ENCODE assay signal across 8 cellular contexts in genomic region chr15:72227720-72228119, GRCh38. TPM values are rescaled to one million over a fixed set of nuclear protein-coding genes. Genes with fewer than 3 reads are reported as not detected.
DNase-seq lines count a peak whose midpoint lies in the region; ATAC-seq and TF ChIP-seq lines count a peak whose summit lies in the region.

No MANE protein-coding gene starts in this region.

- intact Hi-C loops in heart right ventricle (cut with DNase I) (loop anchor here in 1 of 10 donors (2.0 kb wide), 1 partner anchor 25 kb away; no protein-coding TSS in a partner anchor), left cardiac atrium (cut with DNase I) (no loop called here), tibial artery (cut with DNase I; ENCODE audit: low total_unique reads) (no loop called here)

- H3K27me3 ChIP-seq in heart right ventricle = no peaks in the 10 kb centered on the region
- H3K27me3 ChIP-seq in tibial artery = no peaks in the 10 kb centered on the region

- peaks cover 8% of the 10 kb centered on the region for H3K27me3 Mint-ChIP-seq in WTC11 (ENCODE audit: low read depth)

- H3K4me1 Mint-ChIP-seq in WTC11 = peaks cover 69% of the 10 kb centered on the region

- H3K36me3 Mint-ChIP-seq in WTC11 = peaks cover 36% of the 10 kb centered on the region

- no peaks in the 10 kb centered on the region for H3K9me3 ChIP-seq in heart right ventricle
- H3K9me3 ChIP-seq in tibial artery = no peaks in the 10 kb centered on the region

- 52 to 60% methylated on average over 4 of the region's 4 CpGs for WGBS in heart right ventricle, 2 donors

- TF ChIP-seq CTCF in heart right ventricle (IDR thresholded peaks at IDR 0.05) = no peak
- TF ChIP-seq CTCF in WTC11 (IDR thresholded peaks at IDR 0.05) = no peak
- no peak for TF ChIP-seq CTCF in fibroblast of villous mesenchyme (IDR thresholded peaks at IDR 0.05; ENCODE audit: insufficient read depth, low read depth, low read length)
- TF ChIP-seq CTCF in tibial artery (IDR thresholded peaks at IDR 0.05) = no peak

- POLR2A ChIA-PET in WTC11 (lab: Charles Lee) = interaction anchor here (1.1 kb wide), 1 partner anchor 30 kb away, joined by 4 read pairs; the partner anchor contains the start of gene GRAMD2A

- no peaks in the 10 kb centered on the region for H3K9me3 Mint-ChIP-seq in WTC11

- H3K27ac ChIP-seq in heart right ventricle = peak overlapping the region in 9 of 10 donors; percentile 92 to 100 (median 99)
- peak overlapping the region; percentile 100 for H3K27ac ChIP-seq in tibial artery

- H3K4me3 ChIP-seq in heart right ventricle (peak overlapping the region in 5 of 10 donors; percentile 86 to 99 (median 98)), fibroblast of villous mesenchyme (ENCODE audit: low read depth, low read length) (peak overlapping the region; percentile 96), tibial artery (peak overlapping the region in 1 of 2 donors; percentile 1)

- H3K4me1 ChIP-seq in heart right ventricle (peaks cover 20 to 77% (median 58%) of the 10 kb centered on the region in 9 donors), tibial artery (peaks cover 0 to 57% (median 45%) of the 10 kb centered on the region in 4 donors)

- H3K27ac Mint-ChIP-seq in WTC11 = peak overlapping the region; percentile 76; the same call in 1 of the 2 replicates

- CTCF ChIA-PET in WTC11 (lab: Charles Lee) = interaction anchor here (0.6 to 1.7 kb wide), 6 partner anchors 14 to 48 kb away, joined by 3 to 9 read pairs (median 6); no protein-coding TSS in a partner anchor

- H3K36me3 ChIP-seq in heart right ventricle (peaks cover 0 to 34% (median 0%) of the 10 kb centered on the region in 9 donors), tibial artery (no peaks in the 10 kb centered on the region)

- DNase-seq in heart right ventricle (no peak), left cardiac atrium (no peak), WTC11 (ENCODE audit: low spot score) (no peak), fibroblast of villous mesenchyme (ENCODE audit: low read depth) (no peak), tibial artery (peak in 1 of 2 donors; percentile 37), NCI-H2171 treated with DMSO at 0.1 percent for 48 hours (lab: John Stamatoyannopoulos, UW) (no peak)

- peak overlapping the region; percentile 99 for H3K4me3 Mint-ChIP-seq in WTC11

- no peak for ATAC-seq in heart right ventricle
- ATAC-seq in left cardiac atrium = no peak
- no peak for ATAC-seq in WTC11
- no peak for ATAC-seq in GM21576 (IDR thresholded peaks at IDR 0.05; ENCODE audit: unreplicated experiment)
- no peak for ATAC-seq in HG03565 (IDR thresholded peaks at IDR 0.05; ENCODE audit: unreplicated experiment)

TF ChIP-seq in WTC11, 78 proteins besides CTCF, POLR2A, EP300 and RAD21 (continues in another document):
- no peak for TF ChIP-seq MXD4 (CRISPR knock-in tag; IDR thresholded peaks at IDR 0.05; ENCODE audit: borderline replicate concordance)
- TF ChIP-seq ATF6 (CRISPR knock-in tag; IDR thresholded peaks at IDR 0.05) = no peak
- no peak for TF ChIP-seq IRF1 (CRISPR knock-in tag; IDR thresholded peaks at IDR 0.05)
- no peak for TF ChIP-seq TP53 (CRISPR knock-in tag; IDR thresholded peaks at IDR 0.05)
- no peak for TF ChIP-seq OVOL2 (CRISPR knock-in tag; IDR thresholded peaks at IDR 0.05; ENCODE audit: borderline replicate concordance)
- TF ChIP-seq GABPB1 (CRISPR knock-in tag; IDR thresholded peaks at IDR 0.05) = no peak
- no peak for TF ChIP-seq MAX (CRISPR knock-in tag; IDR thresholded peaks at IDR 0.05)
- TF ChIP-seq ZSCAN18 (CRISPR knock-in tag; IDR thresholded peaks at IDR 0.05) = no peak
- TF ChIP-seq RELA (CRISPR knock-in tag; IDR thresholded peaks at IDR 0.05; ENCODE audit: borderline replicate concordance) = no peak
- no peak for TF ChIP-seq RORB (CRISPR knock-in tag; IDR thresholded peaks at IDR 0.05)
- no peak for TF ChIP-seq ZBTB43 (CRISPR knock-in tag; IDR thresholded peaks at IDR 0.05)
- TF ChIP-seq ZNF219 (CRISPR knock-in tag; IDR thresholded peaks at IDR 0.05; ENCODE audit: borderline replicate concordance) = no peak
- no peak for TF ChIP-seq ZMAT4 (CRISPR knock-in tag; IDR thresholded peaks at IDR 0.05)
- no peak for TF ChIP-seq FOXP4 (CRISPR knock-in tag; IDR thresholded peaks at IDR 0.05)
- TF ChIP-seq NFYB (CRISPR knock-in tag; conservative IDR thresholded peaks at IDR 0.05; ENCODE audit: low read depth) = no peak

RNA-seq across cellular contexts. Expression of gene PKM, which starts 3.3 kb away (rescaled TPM):
- total RNA-seq in heart right ventricle = 1,000 to 10,000 TPM in 6 of 10 donors, 100 to 1,000 TPM in 4; 851 to 1,508 (median 1,153) TPM
- 100 to 1,000 TPM; 549 to 755 TPM for polyA plus RNA-seq in heart right ventricle
- total RNA-seq in left cardiac atrium = 1,000 to 10,000 TPM in 1 of 2 donors, 100 to 1,000 TPM in 1; 881 to 1,100 TPM
- 858 to 1,399 TPM (median 1,351 TPM) in 3 replicates for total RNA-seq in WTC11 (2021)
- total RNA-seq in fibroblast of villous mesenchyme = 1,898 and 2,239 TPM in 2 replicates

RNA-seq across cellular contexts. Expression of gene GRAMD2A, which starts 30.1 kb away (rescaled TPM):
- total RNA-seq in heart right ventricle = under 1 TPM in 1 of 10 donors, not detected in 9; 0.20 TPM
- polyA plus RNA-seq in heart right ventricle = under 1 TPM in 1 of 2 donors, not detected in 1; 0.06 TPM
- total RNA-seq in left cardiac atrium = not detected
- 1.8 to 2.6 TPM (median 1.9 TPM) in 3 replicates for total RNA-seq in WTC11 (2021)
- under 0.01 and 0.43 TPM in 2 replicates for total RNA-seq in fibroblast of villous mesenchyme

RNA-seq across cellular contexts. Expression of gene PARP6, which starts 44.6 kb away (rescaled TPM):
- total RNA-seq in heart right ventricle (10 to 100 TPM; 28.2 to 53.5 (median 37.6) TPM), left cardiac atrium (10 to 100 TPM; 30.4 to 36.0 TPM), WTC11 (2021) (40.8 to 42.1 TPM (median 41.9 TPM) in 3 replicates), fibroblast of villous mesenchyme (25.9 and 29.6 TPM in 2 replicates)
- polyA plus RNA-seq in heart right ventricle = 100 to 1,000 TPM in 1 of 2 donors, 10 to 100 TPM in 1; 28.5 to 113 TPM
